Comparison of ENCODE assay signal across 2 cellular contexts in genomic region chr5:143514915-143515314, GRCh38.
TF ChIP-seq lines count a peak whose summit lies in the region.

No MANE protein-coding gene starts in this region.

TF ChIP-seq in GM12878, 131 proteins besides CTCF, POLR2A, EP300 and RAD21 (continued from another document):
- no peak for TF ChIP-seq BCLAF1 (IDR thresholded peaks at IDR 0.05)
- no peak for TF ChIP-seq SMAD1 (IDR thresholded peaks at IDR 0.05; ENCODE audit: low read depth, partially characterized antibody)
- no peak for TF ChIP-seq EGR1 (IDR thresholded peaks at IDR 0.05; ENCODE audit: borderline replicate concordance in 1 of 2, low read depth in 2 of 2, low read length in 2 of 2)
- no peak for TF ChIP-seq BHLHE40 (IDR thresholded peaks at IDR 0.05; ENCODE audit: borderline replicate concordance in 1 of 2, low read depth in 2 of 2, low read length in 1 of 2)
- TF ChIP-seq GABPA (IDR thresholded peaks at IDR 0.05; ENCODE audit: low read depth), result no peak
- no peak for TF ChIP-seq BACH1 (IDR thresholded peaks at IDR 0.05; ENCODE audit: borderline replicate concordance)
- no peak for TF ChIP-seq SIN3A (IDR thresholded peaks at IDR 0.05; ENCODE audit: low read depth, low read length)
- TF ChIP-seq HDGF (IDR thresholded peaks at IDR 0.05), result no peak
- no peak for TF ChIP-seq CHD1 (IDR thresholded peaks at IDR 0.05; ENCODE audit: low read depth, low read length)
- TF ChIP-seq RCOR1 (conservative IDR thresholded peaks at IDR 0.05; ENCODE audit: low read depth, low read length), result no peak
- no peak for TF ChIP-seq CBFB (IDR thresholded peaks at IDR 0.05; ENCODE audit: low read depth)
- TF ChIP-seq EZH2 (IDR thresholded peaks at IDR 0.05; ENCODE audit: borderline replicate concordance, control insufficient read depth, low read depth, low read length), result no peak
- no peak for TF ChIP-seq SRF (IDR thresholded peaks at IDR 0.05; ENCODE audit: low read depth in 2 of 2, low read length in 2 of 2)

TF ChIP-seq in HepG2, 621 proteins besides CTCF, POLR2A, EP300 and RAD21 (continued from another document):
- TF ChIP-seq KIAA2018 (CRISPR knock-in tag; IDR thresholded peaks at IDR 0.05; ENCODE audit: borderline replicate concordance), result no peak
- TF ChIP-seq BRCA1 (CRISPR knock-in tag; IDR thresholded peaks at IDR 0.05), result no peak
- TF ChIP-seq ZNF275 (CRISPR knock-in tag; IDR thresholded peaks at IDR 0.05; ENCODE audit: borderline replicate concordance), result no peak
- TF ChIP-seq ZNF629 (CRISPR knock-in tag; conservative IDR thresholded peaks at IDR 0.05), result no peak
- no peak for TF ChIP-seq RBM39 (IDR thresholded peaks at IDR 0.05; ENCODE audit: low read depth, low read length, poor library complexity, severe bottlenecking)
TF ChIP-seq in HepG2: peak in this region for 0.
